2 cellular contexts compared by ENCODE assay signal in the genomic region with DNA sequence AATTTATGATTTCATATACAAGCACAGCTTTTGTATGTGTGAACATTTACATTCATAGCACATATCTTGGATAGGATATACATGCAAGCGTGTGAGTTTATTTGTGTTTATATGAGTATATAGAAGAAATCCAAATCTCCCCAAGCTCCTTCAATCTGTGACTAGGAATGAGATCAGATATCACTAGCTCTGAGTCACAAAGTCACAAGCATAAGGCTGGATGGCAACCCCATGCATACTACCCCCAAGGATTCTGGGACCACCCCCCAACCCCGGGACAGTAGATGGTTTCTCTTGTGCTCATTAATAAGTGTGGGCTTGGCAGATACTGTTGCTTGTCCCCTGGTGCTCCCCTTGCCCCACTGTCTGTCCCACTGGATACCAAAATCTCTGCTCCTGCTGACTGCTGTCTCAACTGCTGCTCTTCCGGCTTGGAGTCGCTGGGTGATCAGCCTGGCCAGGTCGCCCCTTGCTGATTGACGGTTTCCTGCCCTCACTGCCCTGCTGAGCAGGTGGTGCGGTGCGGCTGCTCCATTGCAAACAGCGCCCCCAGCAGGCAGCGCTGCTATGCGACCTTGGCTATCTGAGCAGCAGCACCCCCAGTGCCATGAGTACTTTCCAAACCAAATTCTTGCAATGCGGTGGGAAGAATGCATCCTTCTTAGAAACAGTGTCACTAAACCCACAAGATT.
TF ChIP-seq lines count a peak whose summit lies in the region.

No MANE protein-coding gene starts in this region.

TF ChIP-seq in IMR-90, 13 proteins besides CTCF, POLR2A, EP300 and RAD21:
- TF ChIP-seq RFX5 (IDR thresholded peaks at IDR 0.05; ENCODE audit: low read depth, low read length) (no peak), FOS (IDR thresholded peaks at IDR 0.05; ENCODE audit: low read depth, low read length) (peak; percentile 30; the same call in 1 of the 2 replicates)
TF ChIP-seq in IMR-90: peak in this region for 1.

TF ChIP-seq in H1, 55 proteins besides CTCF, POLR2A, EP300 and RAD21:
- no peak for TF ChIP-seq BRCA1 (IDR thresholded peaks at IDR 0.05; ENCODE audit: low read depth, low read length)
- TF ChIP-seq, protein P1, sequence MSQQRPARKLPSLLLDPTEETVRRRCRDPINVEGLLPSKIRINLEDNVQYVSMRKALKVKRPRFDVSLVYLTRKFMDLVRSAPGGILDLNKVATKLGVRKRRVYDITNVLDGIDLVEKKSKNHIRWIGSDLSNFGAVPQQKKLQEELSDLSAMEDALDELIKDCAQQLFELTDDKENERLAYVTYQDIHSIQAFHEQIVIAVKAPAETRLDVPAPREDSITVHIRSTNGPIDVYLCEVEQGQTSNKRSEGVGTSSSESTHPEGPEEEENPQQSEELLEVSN (IDR thresholded peaks at IDR 0.05): peak; percentile 68
- no peak for TF ChIP-seq RXRA (IDR thresholded peaks at IDR 0.05; ENCODE audit: insufficient read depth, low read depth, low read length)
- TF ChIP-seq BCL11A (IDR thresholded peaks at IDR 0.05; ENCODE audit: low read depth in 2 of 2, low read length in 2 of 2): no peak
- TF ChIP-seq CHD2 (IDR thresholded peaks at IDR 0.05; ENCODE audit: low read length): no peak
- TF ChIP-seq, protein P2, sequence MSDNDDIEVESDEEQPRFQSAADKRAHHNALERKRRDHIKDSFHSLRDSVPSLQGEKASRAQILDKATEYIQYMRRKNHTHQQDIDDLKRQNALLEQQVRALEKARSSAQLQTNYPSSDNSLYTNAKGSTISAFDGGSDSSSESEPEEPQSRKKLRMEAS (IDR thresholded peaks at IDR 0.05): peak; percentile 94
- peak; percentile 65 for TF ChIP-seq NANOG (IDR thresholded peaks at IDR 0.05; ENCODE audit: insufficient read depth, low read depth, low read length, poor library complexity, severe bottlenecking)
- no peak for TF ChIP-seq GTF2F1 (IDR thresholded peaks at IDR 0.05; ENCODE audit: borderline replicate concordance, low read depth, low read length)
- 0 out of 2 replicates have a peak, but pooled peaks have one; percentile 61 for TF ChIP-seq TCF12 (IDR thresholded peaks at IDR 0.05; ENCODE audit: low read depth, low read length)
- 0 out of 2 replicates have a peak, but pooled peaks have one; percentile 35 for TF ChIP-seq JUND (IDR thresholded peaks at IDR 0.05; ENCODE audit: low read length)
- no peak for TF ChIP-seq RNF2 (IDR thresholded peaks at IDR 0.05; ENCODE audit: borderline replicate concordance, low read depth, low read length, missing control alignments, poor library complexity, severe bottlenecking)
- TF ChIP-seq, protein P3, sequence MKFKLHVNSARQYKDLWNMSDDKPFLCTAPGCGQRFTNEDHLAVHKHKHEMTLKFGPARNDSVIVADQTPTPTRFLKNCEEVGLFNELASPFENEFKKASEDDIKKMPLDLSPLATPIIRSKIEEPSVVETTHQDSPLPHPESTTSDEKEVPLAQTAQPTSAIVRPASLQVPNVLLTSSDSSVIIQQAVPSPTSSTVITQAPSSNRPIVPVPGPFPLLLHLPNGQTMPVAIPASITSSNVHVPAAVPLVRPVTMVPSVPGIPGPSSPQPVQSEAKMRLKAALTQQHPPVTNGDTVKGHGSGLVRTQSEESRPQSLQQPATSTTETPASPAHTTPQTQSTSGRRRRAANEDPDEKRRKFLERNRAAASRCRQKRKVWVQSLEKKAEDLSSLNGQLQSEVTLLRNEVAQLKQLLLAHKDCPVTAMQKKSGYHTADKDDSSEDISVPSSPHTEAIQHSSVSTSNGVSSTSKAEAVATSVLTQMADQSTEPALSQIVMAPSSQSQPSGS (IDR thresholded peaks at IDR 0.05; ENCODE audit: low read length): no peak
- no peak for TF ChIP-seq EZH2 (IDR thresholded peaks at IDR 0.05; ENCODE audit: low read depth, low read length, severe bottlenecking)
- no peak for TF ChIP-seq JUN (IDR thresholded peaks at IDR 0.05; ENCODE audit: low read depth, low read length)
- no peak for TF ChIP-seq SIRT6 (IDR thresholded peaks at IDR 0.05; ENCODE audit: low read length)
- TF ChIP-seq, protein P4, sequence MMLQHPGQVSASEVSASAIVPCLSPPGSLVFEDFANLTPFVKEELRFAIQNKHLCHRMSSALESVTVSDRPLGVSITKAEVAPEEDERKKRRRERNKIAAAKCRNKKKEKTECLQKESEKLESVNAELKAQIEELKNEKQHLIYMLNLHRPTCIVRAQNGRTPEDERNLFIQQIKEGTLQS (IDR thresholded peaks at IDR 0.05; ENCODE audit: insufficient read depth, low read depth, low read length): 0 out of 2 replicates have a peak, but pooled peaks have one; percentile 14
- no peak for TF ChIP-seq MAFK (IDR thresholded peaks at IDR 0.05; ENCODE audit: low read depth, low read length)
- no peak for TF ChIP-seq SIN3A (conservative IDR thresholded peaks at IDR 0.05 in 1 of 2, IDR thresholded peaks at IDR 0.05 in 1 of 2; ENCODE audit: low read depth in 1 of 2, low read length in 2 of 2)
- peak; percentile 48 for TF ChIP-seq TAF7 (optimal IDR thresholded peaks at IDR 0.05; ENCODE audit: borderline replicate concordance, low read depth, low read length)
- TF ChIP-seq, protein P5, sequence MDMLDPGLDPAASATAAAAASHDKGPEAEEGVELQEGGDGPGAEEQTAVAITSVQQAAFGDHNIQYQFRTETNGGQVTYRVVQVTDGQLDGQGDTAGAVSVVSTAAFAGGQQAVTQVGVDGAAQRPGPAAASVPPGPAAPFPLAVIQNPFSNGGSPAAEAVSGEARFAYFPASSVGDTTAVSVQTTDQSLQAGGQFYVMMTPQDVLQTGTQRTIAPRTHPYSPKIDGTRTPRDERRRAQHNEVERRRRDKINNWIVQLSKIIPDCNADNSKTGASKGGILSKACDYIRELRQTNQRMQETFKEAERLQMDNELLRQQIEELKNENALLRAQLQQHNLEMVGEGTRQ (IDR thresholded peaks at IDR 0.05; ENCODE audit: low read length): no peak
- TF ChIP-seq KDM4A (IDR thresholded peaks at IDR 0.05; ENCODE audit: low read depth, low read length, severe bottlenecking): no peak
- TF ChIP-seq CREB1 (IDR thresholded peaks at IDR 0.05): peak; percentile 39; the same call in 1 of the 2 replicates
- peak; percentile 73 for TF ChIP-seq YY1 (IDR thresholded peaks at IDR 0.05; ENCODE audit: low read depth, low read length)
- no peak for TF ChIP-seq CEBPB (IDR thresholded peaks at IDR 0.05; ENCODE audit: low read depth, low read length)
- TF ChIP-seq TEAD4 (IDR thresholded peaks at IDR 0.05; ENCODE audit: low read depth, low read length): peak; percentile 80
- TF ChIP-seq NRF1 (IDR thresholded peaks at IDR 0.05; ENCODE audit: low read depth, low read length): no peak
- TF ChIP-seq SIX5 (IDR thresholded peaks at IDR 0.05; ENCODE audit: low read depth, low read length): no peak
